Comparison of ENCODE assay signal across 1 cellular context in genomic region chr7:129908181-129908580, GRCh38.
A peak's percentile ranks its signal among the peaks of the same experiment; 100 is the strongest.
TF ChIP-seq lines count a peak whose summit lies in the region.

No MANE protein-coding gene starts in this region.

TF ChIP-seq in K562, 482 proteins besides CTCF, POLR2A, EP300 and RAD21 (continued from another document and continues in another):
- no peak for TF ChIP-seq CHD7 (IDR thresholded peaks at IDR 0.05; ENCODE audit: low read depth, low read length)
- no peak for TF ChIP-seq DIDO1 (tag; IDR thresholded peaks at IDR 0.05; ENCODE audit: low read depth)
- TF ChIP-seq BHLHE40 (IDR thresholded peaks at IDR 0.05; ENCODE audit: low read length): no peak
- TF ChIP-seq TRIM28 (IDR thresholded peaks at IDR 0.05): no peak
- TF ChIP-seq C11orf30 (IDR thresholded peaks at IDR 0.05; ENCODE audit: low read depth): peak; percentile 82
- no peak for TF ChIP-seq PURB (CRISPR knock-in tag; IDR thresholded peaks at IDR 0.05; ENCODE audit: low read depth)
- no peak for TF ChIP-seq STAT6 (CRISPR knock-in tag; IDR thresholded peaks at IDR 0.05)
- TF ChIP-seq STAT5A (IDR thresholded peaks at IDR 0.05; ENCODE audit: borderline replicate concordance, low read length): no peak
- TF ChIP-seq ZNF707 (CRISPR knock-in tag; conservative IDR thresholded peaks at IDR 0.05): no peak
- TF ChIP-seq ZNF436 (CRISPR knock-in tag; IDR thresholded peaks at IDR 0.05): no peak
- no peak for TF ChIP-seq CBX8 (IDR thresholded peaks at IDR 0.05; ENCODE audit: borderline replicate concordance, extremely low read depth, low read depth, low read length, poor library complexity, severe bottlenecking)
- TF ChIP-seq ZNF395 (CRISPR knock-in tag; IDR thresholded peaks at IDR 0.05): no peak
- peak; percentile 86 for TF ChIP-seq NFE2 (IDR thresholded peaks at IDR 0.05; ENCODE audit: low read depth)
- TF ChIP-seq NFYB (IDR thresholded peaks at IDR 0.05; ENCODE audit: extremely low read depth, insufficient read length): no peak
- no peak for TF ChIP-seq SAFB2 (IDR thresholded peaks at IDR 0.05; ENCODE audit: borderline replicate concordance, low read depth, low read length, severe bottlenecking)
- TF ChIP-seq, protein P1, sequence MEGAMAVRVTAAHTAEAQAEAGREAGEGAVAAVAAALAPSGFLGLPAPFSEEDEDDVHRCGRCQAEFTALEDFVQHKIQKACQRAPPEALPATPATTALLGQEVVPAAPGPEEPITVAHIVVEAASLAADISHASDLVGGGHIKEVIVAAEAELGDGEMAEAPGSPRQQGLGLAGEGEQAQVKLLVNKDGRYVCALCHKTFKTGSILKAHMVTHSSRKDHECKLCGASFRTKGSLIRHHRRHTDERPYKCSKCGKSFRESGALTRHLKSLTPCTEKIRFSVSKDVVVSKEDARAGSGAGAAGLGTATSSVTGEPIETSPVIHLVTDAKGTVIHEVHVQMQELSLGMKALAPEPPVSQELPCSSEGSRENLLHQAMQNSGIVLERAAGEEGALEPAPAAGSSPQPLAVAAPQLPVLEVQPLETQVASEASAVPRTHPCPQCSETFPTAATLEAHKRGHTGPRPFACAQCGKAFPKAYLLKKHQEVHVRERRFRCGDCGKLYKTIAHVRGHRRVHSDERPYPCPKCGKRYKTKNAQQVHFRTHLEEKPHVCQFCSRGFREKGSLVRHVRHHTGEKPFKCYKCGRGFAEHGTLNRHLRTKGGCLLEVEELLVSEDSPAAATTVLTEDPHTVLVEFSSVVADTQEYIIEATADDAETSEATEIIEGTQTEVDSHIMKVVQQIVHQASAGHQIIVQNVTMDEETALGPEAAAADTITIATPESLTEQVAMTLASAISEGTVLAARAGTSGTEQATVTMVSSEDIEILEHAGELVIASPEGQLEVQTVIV (CRISPR knock-in tag; IDR thresholded peaks at IDR 0.05; ENCODE audit: borderline replicate concordance): no peak
- TF ChIP-seq, protein P2, sequence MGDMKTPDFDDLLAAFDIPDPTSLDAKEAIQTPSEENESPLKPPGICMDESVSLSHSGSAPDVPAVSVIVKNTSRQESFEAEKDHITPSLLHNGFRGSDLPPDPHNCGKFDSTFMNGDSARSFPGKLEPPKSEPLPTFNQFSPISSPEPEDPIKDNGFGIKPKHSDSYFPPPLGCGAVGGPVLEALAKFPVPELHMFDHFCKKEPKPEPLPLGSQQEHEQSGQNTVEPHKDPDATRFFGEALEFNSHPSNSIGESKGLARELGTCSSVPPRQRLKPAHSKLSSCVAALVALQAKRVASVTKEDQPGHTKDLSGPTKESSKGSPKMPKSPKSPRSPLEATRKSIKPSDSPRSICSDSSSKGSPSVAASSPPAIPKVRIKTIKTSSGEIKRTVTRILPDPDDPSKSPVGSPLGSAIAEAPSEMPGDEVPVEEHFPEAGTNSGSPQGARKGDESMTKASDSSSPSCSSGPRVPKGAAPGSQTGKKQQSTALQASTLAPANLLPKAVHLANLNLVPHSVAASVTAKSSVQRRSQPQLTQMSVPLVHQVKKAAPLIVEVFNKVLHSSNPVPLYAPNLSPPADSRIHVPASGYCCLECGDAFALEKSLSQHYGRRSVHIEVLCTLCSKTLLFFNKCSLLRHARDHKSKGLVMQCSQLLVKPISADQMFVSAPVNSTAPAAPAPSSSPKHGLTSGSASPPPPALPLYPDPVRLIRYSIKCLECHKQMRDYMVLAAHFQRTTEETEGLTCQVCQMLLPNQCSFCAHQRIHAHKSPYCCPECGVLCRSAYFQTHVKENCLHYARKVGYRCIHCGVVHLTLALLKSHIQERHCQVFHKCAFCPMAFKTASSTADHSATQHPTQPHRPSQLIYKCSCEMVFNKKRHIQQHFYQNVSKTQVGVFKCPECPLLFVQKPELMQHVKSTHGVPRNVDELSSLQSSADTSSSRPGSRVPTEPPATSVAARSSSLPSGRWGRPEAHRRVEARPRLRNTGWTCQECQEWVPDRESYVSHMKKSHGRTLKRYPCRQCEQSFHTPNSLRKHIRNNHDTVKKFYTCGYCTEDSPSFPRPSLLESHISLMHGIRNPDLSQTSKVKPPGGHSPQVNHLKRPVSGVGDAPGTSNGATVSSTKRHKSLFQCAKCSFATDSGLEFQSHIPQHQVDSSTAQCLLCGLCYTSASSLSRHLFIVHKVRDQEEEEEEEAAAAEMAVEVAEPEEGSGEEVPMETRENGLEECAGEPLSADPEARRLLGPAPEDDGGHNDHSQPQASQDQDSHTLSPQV (IDR thresholded peaks at IDR 0.05): 0 out of 2 replicates have a peak, but pooled peaks have one; percentile 29
- TF ChIP-seq ZNF699 (CRISPR knock-in tag; IDR thresholded peaks at IDR 0.05; ENCODE audit: insufficient replicate concordance): no peak
- TF ChIP-seq TEAD1 (CRISPR knock-in tag; IDR thresholded peaks at IDR 0.05): no peak
- TF ChIP-seq CBX5 (IDR thresholded peaks at IDR 0.05; ENCODE audit: borderline replicate concordance, low read depth): no peak
- no peak for TF ChIP-seq TCF3 (CRISPR knock-in tag; IDR thresholded peaks at IDR 0.05)
- TF ChIP-seq DDX20 (tag; IDR thresholded peaks at IDR 0.05; ENCODE audit: low read depth): no peak
- no peak for TF ChIP-seq CAMTA2 (CRISPR knock-in tag; conservative IDR thresholded peaks at IDR 0.05)
- no peak for TF ChIP-seq YBX1 (IDR thresholded peaks at IDR 0.05)
- TF ChIP-seq RFX7 (CRISPR knock-in tag; IDR thresholded peaks at IDR 0.05): no peak
- TF ChIP-seq NFIX (CRISPR knock-in tag; IDR thresholded peaks at IDR 0.05; ENCODE audit: low read depth): no peak
- TF ChIP-seq, protein P3, sequence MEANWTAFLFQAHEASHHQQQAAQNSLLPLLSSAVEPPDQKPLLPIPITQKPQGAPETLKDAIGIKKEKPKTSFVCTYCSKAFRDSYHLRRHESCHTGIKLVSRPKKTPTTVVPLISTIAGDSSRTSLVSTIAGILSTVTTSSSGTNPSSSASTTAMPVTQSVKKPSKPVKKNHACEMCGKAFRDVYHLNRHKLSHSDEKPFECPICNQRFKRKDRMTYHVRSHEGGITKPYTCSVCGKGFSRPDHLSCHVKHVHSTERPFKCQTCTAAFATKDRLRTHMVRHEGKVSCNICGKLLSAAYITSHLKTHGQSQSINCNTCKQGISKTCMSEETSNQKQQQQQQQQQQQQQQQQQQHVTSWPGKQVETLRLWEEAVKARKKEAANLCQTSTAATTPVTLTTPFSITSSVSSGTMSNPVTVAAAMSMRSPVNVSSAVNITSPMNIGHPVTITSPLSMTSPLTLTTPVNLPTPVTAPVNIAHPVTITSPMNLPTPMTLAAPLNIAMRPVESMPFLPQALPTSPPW (CRISPR knock-in tag; IDR thresholded peaks at IDR 0.05): no peak
- TF ChIP-seq ZNF766 (CRISPR knock-in tag; conservative IDR thresholded peaks at IDR 0.05): peak; percentile 76
- TF ChIP-seq ZNF324 (CRISPR knock-in tag; IDR thresholded peaks at IDR 0.05): no peak
- TF ChIP-seq, protein P4, sequence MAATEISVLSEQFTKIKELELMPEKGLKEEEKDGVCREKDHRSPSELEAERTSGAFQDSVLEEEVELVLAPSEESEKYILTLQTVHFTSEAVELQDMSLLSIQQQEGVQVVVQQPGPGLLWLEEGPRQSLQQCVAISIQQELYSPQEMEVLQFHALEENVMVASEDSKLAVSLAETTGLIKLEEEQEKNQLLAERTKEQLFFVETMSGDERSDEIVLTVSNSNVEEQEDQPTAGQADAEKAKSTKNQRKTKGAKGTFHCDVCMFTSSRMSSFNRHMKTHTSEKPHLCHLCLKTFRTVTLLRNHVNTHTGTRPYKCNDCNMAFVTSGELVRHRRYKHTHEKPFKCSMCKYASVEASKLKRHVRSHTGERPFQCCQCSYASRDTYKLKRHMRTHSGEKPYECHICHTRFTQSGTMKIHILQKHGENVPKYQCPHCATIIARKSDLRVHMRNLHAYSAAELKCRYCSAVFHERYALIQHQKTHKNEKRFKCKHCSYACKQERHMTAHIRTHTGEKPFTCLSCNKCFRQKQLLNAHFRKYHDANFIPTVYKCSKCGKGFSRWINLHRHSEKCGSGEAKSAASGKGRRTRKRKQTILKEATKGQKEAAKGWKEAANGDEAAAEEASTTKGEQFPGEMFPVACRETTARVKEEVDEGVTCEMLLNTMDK (IDR thresholded peaks at IDR 0.05; ENCODE audit: borderline replicate concordance, insufficient read depth, low read depth, low read length, poor library complexity, severe bottlenecking): no peak
- TF ChIP-seq TEAD4 (IDR thresholded peaks at IDR 0.05; ENCODE audit: low read length): no peak
- TF ChIP-seq TEAD4 (CRISPR knock-in tag; IDR thresholded peaks at IDR 0.05; ENCODE audit: borderline replicate concordance): no peak
